15 cellular contexts compared by ENCODE assay signal in genomic region chr2:67015681-67016080, GRCh38.
"Had no signal": no experiment of that assay in that cellular context is flagged by ENCODE, and none has a peak within 500 bp of the region (broad histone marks: within the 10 kb centered on the region; RNA-seq: fewer than 3 reads in every experiment).

No MANE protein-coding gene starts in this region.

- H3K36me3 ChIP-seq: ascending aorta, left lung, prostate gland, tibial artery, WERI-Rb-1 had no signal

- ATAC-seq: left lung, right cardiac atrium had no signal

- DNase-seq: activated CD4-positive, alpha-beta T cell treated with anti-CD3 and anti-CD28 coated beads for 1 hour; activated gamma-delta T cell; effector CD8-positive, alpha-beta T cell; hippocampal formation; islet precursor cell; left lung; naive B cell; right cardiac atrium; stimulated activated CD4-positive, alpha-beta T cell treated with anti-CD3 and anti-CD28 coated beads, Interleukin-2, amount 100 ng/mL, for 24 hours; stimulated activated naive CD4-positive, alpha-beta T cell treated with Interleukin-2 at 50 U/mL for 16 hours; T-helper 2 cell; tibial artery; WERI-Rb-1 had no signal

- H3K9me3 ChIP-seq: ascending aorta, left lung, prostate gland, tibial artery had no signal

- H3K4me1 ChIP-seq: ascending aorta, left lung, prostate gland, tibial artery had no signal

- H3K4me3 ChIP-seq: ascending aorta, left lung, prostate gland, tibial artery had no signal
